Comparison of ENCODE assay signal across 25 cellular contexts in genomic region chr5:152052470-152052869, GRCh38.
"Had no signal": no experiment of that assay in that cellular context is flagged by ENCODE, and none has a peak within 500 bp of the region (broad histone marks: within the 10 kb centered on the region; RNA-seq: fewer than 3 reads in every experiment).

No MANE protein-coding gene starts in this region.

- ATAC-seq: activated T-helper 17 cell treated with anti-CD3 and anti-CD28 coated beads, Interleukin-2, amount 50 U/mL, for 72 hours had no signal

- H3K27me3 Mint-ChIP-seq: activated CD4-positive, alpha-beta memory T cell treated with anti-CD3 and anti-CD28 coated beads, Interleukin-2, amount 10 ng/mL, durations not matched to agents 7 days and 5 days; activated naive CD8-positive, alpha-beta T cell had no signal

- DNase-seq: activated B cell treated with CpG ODN at 0.5 μM for 24 hours; activated CD4-positive, alpha-beta memory T cell treated with anti-CD3 and anti-CD28 coated beads, Interleukin-2, amount 10 ng/mL, durations not matched to agents 7 days and 5 days; activated CD4-positive, alpha-beta T cell treated with anti-CD3 and anti-CD28 coated beads, Interleukin-2, amount 50 U/mL, for 1 hour; activated gamma-delta T cell; activated naive CD4-positive, alpha-beta T cell treated with anti-CD3 and anti-CD28 coated beads for 36 hours; activated T-cell treated with anti-CD3 and anti-CD28 coated beads for 4 hours; activated T-cell treated with anti-CD3 and anti-CD28 coated beads, Interleukin-2, amount 50 U/mL, for 48 hours; amygdala; Kasumi-1; KBM-7; NCI-H1105 treated with DMSO at 0.1 percent for 48 hours; NCI-H1436 treated with DMSO at 0.1 percent for 48 hours; NCI-H187; NCI-H2081; NCI-H510A treated with DMSO at 0.1 percent for 48 hours; NK-92 treated with Interleukin-12 subunit alpha and Interleukin-12 subunit beta, amount 100 ng/mL, for 24 hours; Peyer's patch; Right ventricle myocardium superior; T-helper 9 cell had no signal

- H3K36me3 Mint-ChIP-seq: brain had no signal

- H3K4me1 Mint-ChIP-seq: activated B cell treated with CpG ODN at 0.5 μM for 24 hours; activated CD4-positive, alpha-beta memory T cell treated with anti-CD3 and anti-CD28 coated beads, Interleukin-2, amount 10 ng/mL, durations not matched to agents 7 days and 5 days; activated T-helper 17 cell treated with anti-CD3 and anti-CD28 coated beads, Interleukin-2, amount 50 U/mL, for 72 hours had no signal

- H3K4me3 ChIP-seq: Peyer's patch, SJSA1 had no signal

- H3K9me3 ChIP-seq: Peyer's patch, SJSA1 had no signal

- H3K27ac Mint-ChIP-seq: activated B cell treated with CpG ODN at 0.5 μM for 24 hours; activated CD4-positive, alpha-beta memory T cell treated with anti-CD3 and anti-CD28 coated beads, Interleukin-2, amount 10 ng/mL, durations not matched to agents 7 days and 5 days; activated naive CD4-positive, alpha-beta T cell treated with anti-CD3 and anti-CD28 coated beads for 36 hours; activated naive CD8-positive, alpha-beta T cell; activated T-helper 17 cell treated with anti-CD3 and anti-CD28 coated beads, Interleukin-2, amount 50 U/mL, for 72 hours; T-helper 1 cell treated with Interleukin-12 subunit alpha and Interleukin-12 subunit beta and Interleukin-4 antibody, amounts not matched to agents 30 μg/mL and 1 μg/mL, for 36 hours had no signal

- H3K27me3 ChIP-seq: Peyer's patch, SJSA1 had no signal

- H3K4me1 ChIP-seq: Peyer's patch, SJSA1 had no signal

- H3K27ac ChIP-seq: Peyer's patch, RWPE1, SJSA1 had no signal

- H3K36me3 ChIP-seq: Peyer's patch, SJSA1 had no signal

- H3K4me3 Mint-ChIP-seq: activated B cell treated with CpG ODN at 0.5 μM for 24 hours; activated CD4-positive, alpha-beta memory T cell treated with anti-CD3 and anti-CD28 coated beads, Interleukin-2, amount 10 ng/mL, durations not matched to agents 7 days and 5 days; activated naive CD4-positive, alpha-beta T cell treated with anti-CD3 and anti-CD28 coated beads for 36 hours; activated naive CD8-positive, alpha-beta T cell; activated T-helper 17 cell treated with anti-CD3 and anti-CD28 coated beads, Interleukin-2, amount 50 U/mL, for 72 hours; brain; T-helper 1 cell treated with Interleukin-12 subunit alpha and Interleukin-12 subunit beta and Interleukin-4 antibody, amounts not matched to agents 30 μg/mL and 1 μg/mL, for 36 hours had no signal
